Comparison of ENCODE assay signal across 8 cellular contexts in genomic region chr17:62627904-62628603, GRCh38. TPM values are rescaled to one million over a fixed set of nuclear protein-coding genes. Genes with fewer than 3 reads are reported as not detected.
DNase-seq lines count a peak whose midpoint lies in the region; ATAC-seq and TF ChIP-seq lines count a peak whose summit lies in the region.

No MANE protein-coding gene starts in this region.

- H3K23me2 ChIP-seq in H9 (ENCODE audit: insufficient read length, low read depth, low read length, poor library complexity, severe bottlenecking): peaks cover 16% of the 10 kb centered on the region

- H3K27me3 Mint-ChIP-seq in H9 (ENCODE audit: low read depth): peaks cover 22% of the 10 kb centered on the region
- peaks cover 41% of the 10 kb centered on the region for H3K27me3 Mint-ChIP-seq in T-helper 17 cell

- peak overlapping the region; percentile 52 for H3K4me2 ChIP-seq in H9 (ENCODE audit: insufficient read depth, insufficient read length, low read length)
- H3K4me2 ChIP-seq in mesendoderm (ENCODE audit: low read length): peak overlapping the region; percentile 73

- peaks cover 9% of the 10 kb centered on the region; the same call in 1 of the 2 replicates for H3K4me1 ChIP-seq in H9 (ENCODE audit: insufficient read depth, low read length)
- peaks cover 20% of the 10 kb centered on the region for H3K4me1 ChIP-seq in mesendoderm (ENCODE audit: control insufficient read depth, low read depth, low read length)

- H4K20me1 ChIP-seq in H9 (ENCODE audit: control insufficient read depth, insufficient read depth, insufficient read length): no peaks in the 10 kb centered on the region

- peak overlapping the region in 1 of 3 experiments; percentile 39; a peak in 1 of 7 replicates for H3K27ac Mint-ChIP-seq in H9
- no peak overlapping the region for H3K27ac Mint-ChIP-seq in T-helper 17 cell

- peak overlapping the region; percentile 31 to 75 (median 58) for H3K4me3 ChIP-seq in dorsolateral prefrontal cortex
- H3K4me3 ChIP-seq in mesendoderm (ENCODE audit: low read length): peak overlapping the region; percentile 82

- H2BK120ac ChIP-seq in H9 (ENCODE audit: low read depth, low read length, poor library complexity, severe bottlenecking) (no peak overlapping the region), mesendoderm (ENCODE audit: low read depth, low read length) (peak overlapping the region; percentile 78)

- no peak overlapping the region for H2BK5ac ChIP-seq in H9 (ENCODE audit: insufficient read length, low read length)
- H2BK5ac ChIP-seq in mesendoderm (ENCODE audit: low read length): peak overlapping the region; percentile 79

- H3K4ac ChIP-seq in H9 (ENCODE audit: low read depth, low read length) (no peak overlapping the region), mesendoderm (ENCODE audit: low read depth, low read length) (peak overlapping the region; percentile 98)

- H3K36me3 Mint-ChIP-seq in H9 (ENCODE audit: insufficient read depth in 1 of 3, low read depth in 3 of 3): peaks cover 0 to 15% (median 5%) of the 10 kb centered on the region in 3 experiments; a peak in 5 of 7 replicates
- peaks cover 4% of the 10 kb centered on the region for H3K36me3 Mint-ChIP-seq in T-helper 17 cell (ENCODE audit: low read depth)

- H3K4me1 Mint-ChIP-seq in H9: peaks cover 44 to 48% of the 10 kb centered on the region in 2 experiments
- peaks cover 16% of the 10 kb centered on the region for H3K4me1 Mint-ChIP-seq in T-helper 17 cell

- no peak overlapping the region for H3K23ac ChIP-seq in H9 (ENCODE audit: insufficient read length, low read depth, low read length)
- peak overlapping the region; percentile 4 for H3K23ac ChIP-seq in mesendoderm (ENCODE audit: low read length)

- peak overlapping the region; percentile 33; the same call in 1 of the 2 replicates for H3K14ac ChIP-seq in H9 (ENCODE audit: insufficient read depth, low read length)

- WGBS in H9 (ENCODE audit: extremely low coverage, insufficient read length, low lambda C conversion rate): no CpG with 5 or more reads among the region's 61 CpGs
- WGBS in mesendoderm (ENCODE audit: extremely low coverage, insufficient coverage, low lambda C conversion rate): no CpG with 5 or more reads among the region's 61 CpGs

- no peak overlapping the region for H2AFZ ChIP-seq in H9 (ENCODE audit: low read length)

- H3T11ph ChIP-seq in H9 (ENCODE audit: low read length): no peak overlapping the region

- no peaks in the 10 kb centered on the region for H3K27me3 ChIP-seq in H9 (ENCODE audit: insufficient read depth, low read length)
- peaks cover 0 to 30% (median 5%) of the 10 kb centered on the region in 45 donors for H3K27me3 ChIP-seq in dorsolateral prefrontal cortex
- no peaks in the 10 kb centered on the region for H3K27me3 ChIP-seq in mesendoderm (ENCODE audit: insufficient read depth, low read length, poor library complexity)

- H3K9me3 ChIP-seq in H9 (ENCODE audit: control insufficient read depth, low read depth, low read length) (no peaks in the 10 kb centered on the region), T-helper 17 cell (ENCODE audit: control insufficient read depth, low read length, poor library complexity, severe bottlenecking) (no peaks in the 10 kb centered on the region)

- no peaks in the 10 kb centered on the region for H3K36me3 ChIP-seq in mesendoderm (ENCODE audit: control insufficient read depth, insufficient read depth, low read length)

- H4K5ac ChIP-seq in H9 (ENCODE audit: insufficient read length, low read depth, low read length): no peak overlapping the region
- H4K5ac ChIP-seq in mesendoderm (ENCODE audit: low read length): no peak overlapping the region

- TF ChIP-seq CTCF in H9 (conservative IDR thresholded peaks at IDR 0.05) (no peak), dorsolateral prefrontal cortex (IDR thresholded peaks at IDR 0.05 in 54 of 56, conservative IDR thresholded peaks at IDR 0.05 in 2 of 56; ENCODE audit: low read depth in 1 of 56, partially characterized antibody in 56 of 56) (no peak)

- H3K9ac ChIP-seq in H9 (ENCODE audit: extremely low read depth, insufficient read length, low read length) (no peak overlapping the region), mesendoderm (ENCODE audit: low read length) (peak overlapping the region; percentile 96)

- ATAC-seq in T-helper 17 cell: peak; percentile 52
- no peak for ATAC-seq in HG03039 (IDR thresholded peaks at IDR 0.05; ENCODE audit: unreplicated experiment)

- H3K56ac ChIP-seq in H9 (ENCODE audit: insufficient read length, low read depth, low read length): no peak overlapping the region
- H3K56ac ChIP-seq in mesendoderm (ENCODE audit: low read length): peak overlapping the region; percentile 98

- intact Hi-C loops in dorsolateral prefrontal cortex (cut with DNase I): no loop called here

- no peak overlapping the region for H2BK20ac ChIP-seq in H9 (ENCODE audit: low read depth, low read length, poor library complexity, severe bottlenecking)

- H3K18ac ChIP-seq in H9 (ENCODE audit: insufficient read length, low read depth, low read length): no peak overlapping the region
- peak overlapping the region; percentile 95 for H3K18ac ChIP-seq in mesendoderm (ENCODE audit: low read length)

- H2AK5ac ChIP-seq in H9 (ENCODE audit: insufficient read length, low read length): no peak overlapping the region
- H2AK5ac ChIP-seq in mesendoderm (ENCODE audit: low read length): no peak overlapping the region

- no peak overlapping the region for H3K27ac ChIP-seq in H9 (ENCODE audit: insufficient read length, low read depth, low read length)
- H3K27ac ChIP-seq in dorsolateral prefrontal cortex: peak overlapping the region in 18 of 59 donors; percentile 2 to 76 (median 40)
- H3K27ac ChIP-seq in mesendoderm (ENCODE audit: low read depth, low read length): peak overlapping the region; percentile 93

- H3K79me1 ChIP-seq in H9 (ENCODE audit: insufficient read depth, low read depth, low read length, poor library complexity, severe bottlenecking) (no peaks in the 10 kb centered on the region), mesendoderm (ENCODE audit: low read length) (peaks cover 23% of the 10 kb centered on the region)

- H4K91ac ChIP-seq in H9 (ENCODE audit: insufficient read length, low read depth, low read length): no peak overlapping the region

- H2BK12ac ChIP-seq in H9 (ENCODE audit: insufficient read length, low read depth, low read length): no peak overlapping the region

- no peaks in the 10 kb centered on the region; a peak in 1 of 5 replicates for H3K9me3 Mint-ChIP-seq in H9

- H3K79me2 ChIP-seq in H9 (ENCODE audit: insufficient read depth, low read length) (peaks cover 4% of the 10 kb centered on the region; the same call in 1 of the 2 replicates), mesendoderm (ENCODE audit: control insufficient read depth, insufficient read depth, low read length) (peaks cover 52% of the 10 kb centered on the region)

- H3K4me3 Mint-ChIP-seq in H9: peak overlapping the region; percentile 80 to 90
- H3K4me3 Mint-ChIP-seq in T-helper 17 cell: peak overlapping the region; percentile 91

- no peak overlapping the region for H4K8ac ChIP-seq in H9 (replicated peaks; ENCODE audit: insufficient read length, low read depth, low read length)
- peak overlapping the region; percentile 44 for H4K8ac ChIP-seq in mesendoderm (ENCODE audit: low read depth, low read length)

- no peak overlapping the region for H2BK15ac ChIP-seq in H9 (ENCODE audit: low read depth, low read length)
- H2BK15ac ChIP-seq in mesendoderm (replicated peaks; ENCODE audit: low read depth): no peak overlapping the region

- DNase-seq in AG08395 (ENCODE audit: low spot score) (peak; percentile 70), H9 (peak; percentile 37), T-helper 17 cell (no peak), dorsolateral prefrontal cortex (peak in 1 of 10 donors; percentile 28), mesendoderm (peak; percentile 53), medulla oblongata (ENCODE audit: extremely low spot score) (no peak)
- peak; percentile 59 to 61 for DNase-seq in stimulated activated CD8-positive, alpha-beta memory T cell treated with anti-CD3 and anti-CD28 coated beads, Interleukin-7, amount 100 ng/mL, for 4 hours (ENCODE audit: low read depth in 2 of 2)

RNA-seq across cellular contexts. Expression of gene MRC2, which starts 0.6 kb away (rescaled TPM):
- total RNA-seq in H9 (2021) (18.7 and 21.6 TPM in 2 replicates), T-helper 17 cell (1 to 10 TPM; 4.3 to 4.4 TPM), dorsolateral prefrontal cortex (10 to 100 TPM in 45 of 120 experiments, 1 to 10 TPM in 75; 2.8 to 24.9 (median 9.1) TPM)
- polyA plus RNA-seq in mesendoderm (2013, experiment 1 of 2): 17.2 TPM
- polyA plus RNA-seq in mesendoderm (2013, experiment 2 of 2): 17.4 TPM

Comparison
In these comparisons a context has a peak if more than half of its experiments do, and no peak if none do; other contexts are left out.
1. DNase-seq: peak in AG08395 (single experiment), H9 (single experiment), mesendoderm (single experiment) and stimulated activated CD8-positive, alpha-beta memory T cell treated with anti-CD3 and anti-CD28 coated beads, Interleukin-7, amount 100 ng/mL, for 4 hours (2 of 2); none in T-helper 17 cell (0 of 3) and medulla oblongata (single experiment).